In the genomic region with DNA sequence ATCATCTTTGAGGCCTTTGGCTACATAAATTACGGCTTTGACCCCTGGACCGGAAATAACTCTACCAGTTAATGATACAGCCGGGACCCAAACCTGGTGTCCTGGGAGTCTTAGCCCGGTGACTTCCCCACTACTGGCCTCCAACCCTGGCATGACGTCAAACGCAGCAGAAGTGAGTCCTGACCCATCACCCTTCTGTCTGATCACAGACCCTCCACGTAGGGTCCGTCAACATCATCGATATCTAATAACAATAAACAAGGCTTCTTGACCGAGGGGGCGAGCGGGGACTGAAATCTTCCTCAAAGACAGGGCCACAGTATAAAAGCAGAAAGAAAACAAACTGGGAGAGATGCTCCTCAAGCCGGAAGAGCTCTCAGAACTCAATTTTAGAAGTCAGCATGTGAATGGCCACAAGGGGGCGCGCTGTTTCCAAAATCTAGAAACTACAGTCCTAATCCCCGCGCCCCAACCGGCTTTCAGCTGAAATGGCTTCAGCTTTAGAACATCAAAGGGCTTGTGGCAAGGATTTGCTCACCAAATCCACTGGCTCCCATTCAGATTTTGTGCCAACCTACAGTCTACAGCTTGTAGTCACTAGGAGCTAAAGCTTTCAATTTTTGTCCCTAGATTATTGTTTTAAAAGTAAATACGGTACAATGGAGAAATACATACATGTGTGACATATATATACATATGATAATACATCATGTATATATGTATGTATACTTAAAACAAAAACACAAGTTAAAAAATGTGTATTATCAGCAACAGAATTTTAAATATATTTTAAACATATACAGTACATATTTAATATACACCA, we compare ENCODE assay signal across 1 cellular context.
TF ChIP-seq lines count a peak whose summit lies in the region.

No MANE protein-coding gene starts in this region.

TF ChIP-seq in HepG2, 621 proteins besides CTCF, POLR2A, EP300 and RAD21 (continued from another document and continues in another):
- TF ChIP-seq, protein P1, sequence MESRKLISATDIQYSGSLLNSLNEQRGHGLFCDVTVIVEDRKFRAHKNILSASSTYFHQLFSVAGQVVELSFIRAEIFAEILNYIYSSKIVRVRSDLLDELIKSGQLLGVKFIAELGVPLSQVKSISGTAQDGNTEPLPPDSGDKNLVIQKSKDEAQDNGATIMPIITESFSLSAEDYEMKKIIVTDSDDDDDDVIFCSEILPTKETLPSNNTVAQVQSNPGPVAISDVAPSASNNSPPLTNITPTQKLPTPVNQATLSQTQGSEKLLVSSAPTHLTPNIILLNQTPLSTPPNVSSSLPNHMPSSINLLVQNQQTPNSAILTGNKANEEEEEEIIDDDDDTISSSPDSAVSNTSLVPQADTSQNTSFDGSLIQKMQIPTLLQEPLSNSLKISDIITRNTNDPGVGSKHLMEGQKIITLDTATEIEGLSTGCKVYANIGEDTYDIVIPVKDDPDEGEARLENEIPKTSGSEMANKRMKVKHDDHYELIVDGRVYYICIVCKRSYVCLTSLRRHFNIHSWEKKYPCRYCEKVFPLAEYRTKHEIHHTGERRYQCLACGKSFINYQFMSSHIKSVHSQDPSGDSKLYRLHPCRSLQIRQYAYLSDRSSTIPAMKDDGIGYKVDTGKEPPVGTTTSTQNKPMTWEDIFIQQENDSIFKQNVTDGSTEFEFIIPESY (CRISPR knock-in tag; IDR thresholded peaks at IDR 0.05) = no peak
- TF ChIP-seq KLF9 (CRISPR knock-in tag; IDR thresholded peaks at IDR 0.05; ENCODE audit: low read depth) (no peak), PAX8 (CRISPR knock-in tag; IDR thresholded peaks at IDR 0.05; ENCODE audit: borderline replicate concordance) (no peak), SOX5 (CRISPR knock-in tag; IDR thresholded peaks at IDR 0.05; ENCODE audit: borderline replicate concordance) (no peak; the same call in 1 of the 2 replicates), ZNF510 (CRISPR knock-in tag; IDR thresholded peaks at IDR 0.05; ENCODE audit: low read depth) (no peak), ZNF777 (CRISPR knock-in tag; IDR thresholded peaks at IDR 0.05) (no peak), KLF11 (CRISPR knock-in tag; IDR thresholded peaks at IDR 0.05) (no peak), SP140L (CRISPR knock-in tag; IDR thresholded peaks at IDR 0.05; ENCODE audit: borderline replicate concordance) (no peak), ZNF441 (CRISPR knock-in tag; IDR thresholded peaks at IDR 0.05; ENCODE audit: borderline replicate concordance) (no peak), ATRX (CRISPR knock-in tag; IDR thresholded peaks at IDR 0.05; ENCODE audit: borderline replicate concordance) (no peak), NCOA2 (CRISPR knock-in tag; IDR thresholded peaks at IDR 0.05) (no peak), PRMT3 (CRISPR knock-in tag; IDR thresholded peaks at IDR 0.05; ENCODE audit: borderline replicate concordance, low read depth) (no peak), RAD51 (IDR thresholded peaks at IDR 0.05; ENCODE audit: borderline replicate concordance) (no peak), ELF1 (CRISPR knock-in tag; IDR thresholded peaks at IDR 0.05) (peak; percentile 56), ZNF570 (CRISPR knock-in tag; IDR thresholded peaks at IDR 0.05; ENCODE audit: borderline replicate concordance) (no peak), ZNF333 (CRISPR knock-in tag; IDR thresholded peaks at IDR 0.05; ENCODE audit: borderline replicate concordance) (no peak), ZNF746 (CRISPR knock-in tag; IDR thresholded peaks at IDR 0.05) (no peak), THAP11 (CRISPR knock-in tag; IDR thresholded peaks at IDR 0.05) (peak; percentile 81), ELF3 (CRISPR knock-in tag; IDR thresholded peaks at IDR 0.05) (peak; percentile 64; the same call in 1 of the 2 replicates), MLLT10 (CRISPR knock-in tag; IDR thresholded peaks at IDR 0.05) (no peak), SMAD3 (CRISPR knock-in tag; IDR thresholded peaks at IDR 0.05) (0 out of 2 replicates have a peak, but pooled peaks have one; percentile 59), MAFF (IDR thresholded peaks at IDR 0.05; ENCODE audit: low read depth, low read length) (no peak), GATAD2A (CRISPR knock-in tag; IDR thresholded peaks at IDR 0.05) (peak; percentile 63), NR2F1 (CRISPR knock-in tag; IDR thresholded peaks at IDR 0.05) (peak in 1 of 2 experiments; percentile 16; a peak in 1 of 4 replicates), HNRNPH1 (optimal IDR thresholded peaks at IDR 0.05; ENCODE audit: low read depth, low read length) (no peak), KLF6 (CRISPR knock-in tag; IDR thresholded peaks at IDR 0.05) (no peak), HNF4G (IDR thresholded peaks at IDR 0.05; ENCODE audit: borderline replicate concordance, low read depth, low read length) (no peak), HNF4G (CRISPR knock-in tag; IDR thresholded peaks at IDR 0.05; ENCODE audit: borderline replicate concordance, low read depth) (no peak), ZBTB8A (CRISPR knock-in tag; IDR thresholded peaks at IDR 0.05; ENCODE audit: borderline replicate concordance, low read depth) (no peak), CHCHD3 (CRISPR knock-in tag; IDR thresholded peaks at IDR 0.05) (no peak), KLF12 (CRISPR knock-in tag; IDR thresholded peaks at IDR 0.05; ENCODE audit: borderline replicate concordance) (0 out of 2 replicates have a peak, but pooled peaks have one; percentile 32), ZFYVE20 (CRISPR knock-in tag; IDR thresholded peaks at IDR 0.05; ENCODE audit: borderline replicate concordance, low read depth) (no peak), ZNF496 (CRISPR knock-in tag; IDR thresholded peaks at IDR 0.05; ENCODE audit: insufficient replicate concordance) (no peak), KMT2B (CRISPR knock-in tag; IDR thresholded peaks at IDR 0.05) (no peak), HDAC2 (CRISPR knock-in tag; IDR thresholded peaks at IDR 0.05) (0 out of 2 replicates have a peak, but pooled peaks have one; percentile 39), FIP1L1 (IDR thresholded peaks at IDR 0.05; ENCODE audit: borderline replicate concordance, insufficient read depth, low read depth, low read length) (no peak), MAFK (conservative IDR thresholded peaks at IDR 0.05 in 1 of 2, IDR thresholded peaks at IDR 0.05 in 1 of 2; ENCODE audit: low read length in 2 of 2) (no peak)
- TF ChIP-seq, protein P2, sequence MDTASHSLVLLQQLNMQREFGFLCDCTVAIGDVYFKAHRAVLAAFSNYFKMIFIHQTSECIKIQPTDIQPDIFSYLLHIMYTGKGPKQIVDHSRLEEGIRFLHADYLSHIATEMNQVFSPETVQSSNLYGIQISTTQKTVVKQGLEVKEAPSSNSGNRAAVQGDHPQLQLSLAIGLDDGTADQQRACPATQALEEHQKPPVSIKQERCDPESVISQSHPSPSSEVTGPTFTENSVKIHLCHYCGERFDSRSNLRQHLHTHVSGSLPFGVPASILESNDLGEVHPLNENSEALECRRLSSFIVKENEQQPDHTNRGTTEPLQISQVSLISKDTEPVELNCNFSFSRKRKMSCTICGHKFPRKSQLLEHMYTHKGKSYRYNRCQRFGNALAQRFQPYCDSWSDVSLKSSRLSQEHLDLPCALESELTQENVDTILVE (CRISPR knock-in tag; IDR thresholded peaks at IDR 0.05) = peak; percentile 32; the same call in 1 of the 2 replicates
- TF ChIP-seq, protein P3, sequence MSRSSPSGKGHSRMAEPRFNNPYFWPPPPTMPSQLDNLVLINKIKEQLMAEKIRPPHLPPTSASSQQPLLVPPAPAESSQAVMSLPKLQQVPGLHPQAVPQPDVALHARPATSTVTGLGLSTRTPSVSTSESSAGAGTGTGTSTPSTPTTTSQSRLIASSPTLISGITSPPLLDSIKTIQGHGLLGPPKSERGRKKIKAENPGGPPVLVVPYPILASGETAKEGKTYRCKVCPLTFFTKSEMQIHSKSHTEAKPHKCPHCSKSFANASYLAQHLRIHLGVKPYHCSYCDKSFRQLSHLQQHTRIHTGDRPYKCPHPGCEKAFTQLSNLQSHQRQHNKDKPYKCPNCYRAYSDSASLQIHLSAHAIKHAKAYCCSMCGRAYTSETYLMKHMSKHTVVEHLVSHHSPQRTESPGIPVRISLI (CRISPR knock-in tag; IDR thresholded peaks at IDR 0.05; ENCODE audit: borderline replicate concordance) = no peak
- TF ChIP-seq, protein P4, sequence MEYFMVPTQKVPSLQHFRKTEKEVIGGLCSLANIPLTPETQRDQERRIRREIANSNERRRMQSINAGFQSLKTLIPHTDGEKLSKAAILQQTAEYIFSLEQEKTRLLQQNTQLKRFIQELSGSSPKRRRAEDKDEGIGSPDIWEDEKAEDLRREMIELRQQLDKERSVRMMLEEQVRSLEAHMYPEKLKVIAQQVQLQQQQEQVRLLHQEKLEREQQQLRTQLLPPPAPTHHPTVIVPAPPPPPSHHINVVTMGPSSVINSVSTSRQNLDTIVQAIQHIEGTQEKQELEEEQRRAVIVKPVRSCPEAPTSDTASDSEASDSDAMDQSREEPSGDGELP (IDR thresholded peaks at IDR 0.05; ENCODE audit: borderline replicate concordance, low read depth) = 0 out of 2 replicates have a peak, but pooled peaks have one; percentile 24
- TF ChIP-seq, protein P5, sequence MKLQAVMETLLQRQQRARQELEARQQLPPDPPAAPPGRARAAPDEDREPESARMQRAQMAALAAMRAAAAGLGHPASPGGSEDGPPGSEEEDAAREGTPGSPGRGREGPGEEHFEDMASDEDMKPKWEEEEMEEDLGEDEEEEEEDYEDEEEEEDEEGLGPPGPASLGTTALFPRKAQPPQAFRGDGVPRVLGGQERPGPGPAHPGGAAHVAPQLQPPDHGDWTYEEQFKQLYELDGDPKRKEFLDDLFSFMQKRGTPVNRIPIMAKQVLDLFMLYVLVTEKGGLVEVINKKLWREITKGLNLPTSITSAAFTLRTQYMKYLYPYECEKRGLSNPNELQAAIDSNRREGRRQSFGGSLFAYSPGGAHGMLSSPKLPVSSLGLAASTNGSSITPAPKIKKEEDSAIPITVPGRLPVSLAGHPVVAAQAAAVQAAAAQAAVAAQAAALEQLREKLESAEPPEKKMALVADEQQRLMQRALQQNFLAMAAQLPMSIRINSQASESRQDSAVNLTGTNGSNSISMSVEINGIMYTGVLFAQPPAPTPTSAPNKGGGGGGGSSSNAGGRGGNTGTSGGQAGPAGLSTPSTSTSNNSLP (IDR thresholded peaks at IDR 0.05; ENCODE audit: low read depth, low read length) = no peak
- TF ChIP-seq, protein P6, sequence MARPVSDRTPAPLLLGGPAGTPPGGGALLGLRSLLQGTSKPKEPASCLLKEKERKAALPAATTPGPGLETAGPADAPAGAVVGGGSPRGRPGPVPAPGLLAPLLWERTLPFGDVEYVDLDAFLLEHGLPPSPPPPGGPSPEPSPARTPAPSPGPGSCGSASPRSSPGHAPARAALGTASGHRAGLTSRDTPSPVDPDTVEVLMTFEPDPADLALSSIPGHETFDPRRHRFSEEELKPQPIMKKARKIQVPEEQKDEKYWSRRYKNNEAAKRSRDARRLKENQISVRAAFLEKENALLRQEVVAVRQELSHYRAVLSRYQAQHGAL (CRISPR knock-in tag; IDR thresholded peaks at IDR 0.05; ENCODE audit: not compliant biosample characterization) = no peak
- TF ChIP-seq, protein P7, sequence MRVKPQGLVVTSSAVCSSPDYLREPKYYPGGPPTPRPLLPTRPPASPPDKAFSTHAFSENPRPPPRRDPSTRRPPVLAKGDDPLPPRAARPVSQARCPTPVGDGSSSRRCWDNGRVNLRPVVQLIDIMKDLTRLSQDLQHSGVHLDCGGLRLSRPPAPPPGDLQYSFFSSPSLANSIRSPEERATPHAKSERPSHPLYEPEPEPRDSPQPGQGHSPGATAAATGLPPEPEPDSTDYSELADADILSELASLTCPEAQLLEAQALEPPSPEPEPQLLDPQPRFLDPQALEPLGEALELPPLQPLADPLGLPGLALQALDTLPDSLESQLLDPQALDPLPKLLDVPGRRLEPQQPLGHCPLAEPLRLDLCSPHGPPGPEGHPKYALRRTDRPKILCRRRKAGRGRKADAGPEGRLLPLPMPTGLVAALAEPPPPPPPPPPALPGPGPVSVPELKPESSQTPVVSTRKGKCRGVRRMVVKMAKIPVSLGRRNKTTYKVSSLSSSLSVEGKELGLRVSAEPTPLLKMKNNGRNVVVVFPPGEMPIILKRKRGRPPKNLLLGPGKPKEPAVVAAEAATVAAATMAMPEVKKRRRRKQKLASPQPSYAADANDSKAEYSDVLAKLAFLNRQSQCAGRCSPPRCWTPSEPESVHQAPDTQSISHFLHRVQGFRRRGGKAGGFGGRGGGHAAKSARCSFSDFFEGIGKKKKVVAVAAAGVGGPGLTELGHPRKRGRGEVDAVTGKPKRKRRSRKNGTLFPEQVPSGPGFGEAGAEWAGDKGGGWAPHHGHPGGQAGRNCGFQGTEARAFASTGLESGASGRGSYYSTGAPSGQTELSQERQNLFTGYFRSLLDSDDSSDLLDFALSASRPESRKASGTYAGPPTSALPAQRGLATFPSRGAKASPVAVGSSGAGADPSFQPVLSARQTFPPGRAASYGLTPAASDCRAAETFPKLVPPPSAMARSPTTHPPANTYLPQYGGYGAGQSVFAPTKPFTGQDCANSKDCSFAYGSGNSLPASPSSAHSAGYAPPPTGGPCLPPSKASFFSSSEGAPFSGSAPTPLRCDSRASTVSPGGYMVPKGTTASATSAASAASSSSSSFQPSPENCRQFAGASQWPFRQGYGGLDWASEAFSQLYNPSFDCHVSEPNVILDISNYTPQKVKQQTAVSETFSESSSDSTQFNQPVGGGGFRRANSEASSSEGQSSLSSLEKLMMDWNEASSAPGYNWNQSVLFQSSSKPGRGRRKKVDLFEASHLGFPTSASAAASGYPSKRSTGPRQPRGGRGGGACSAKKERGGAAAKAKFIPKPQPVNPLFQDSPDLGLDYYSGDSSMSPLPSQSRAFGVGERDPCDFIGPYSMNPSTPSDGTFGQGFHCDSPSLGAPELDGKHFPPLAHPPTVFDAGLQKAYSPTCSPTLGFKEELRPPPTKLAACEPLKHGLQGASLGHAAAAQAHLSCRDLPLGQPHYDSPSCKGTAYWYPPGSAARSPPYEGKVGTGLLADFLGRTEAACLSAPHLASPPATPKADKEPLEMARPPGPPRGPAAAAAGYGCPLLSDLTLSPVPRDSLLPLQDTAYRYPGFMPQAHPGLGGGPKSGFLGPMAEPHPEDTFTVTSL (CRISPR knock-in tag; IDR thresholded peaks at IDR 0.05; ENCODE audit: borderline replicate concordance) = no peak
- TF ChIP-seq, protein P8, sequence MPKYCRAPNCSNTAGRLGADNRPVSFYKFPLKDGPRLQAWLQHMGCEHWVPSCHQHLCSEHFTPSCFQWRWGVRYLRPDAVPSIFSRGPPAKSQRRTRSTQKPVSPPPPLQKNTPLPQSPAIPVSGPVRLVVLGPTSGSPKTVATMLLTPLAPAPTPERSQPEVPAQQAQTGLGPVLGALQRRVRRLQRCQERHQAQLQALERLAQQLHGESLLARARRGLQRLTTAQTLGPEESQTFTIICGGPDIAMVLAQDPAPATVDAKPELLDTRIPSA (CRISPR knock-in tag; IDR thresholded peaks at IDR 0.05; ENCODE audit: borderline replicate concordance) = no peak
- TF ChIP-seq, protein P9, sequence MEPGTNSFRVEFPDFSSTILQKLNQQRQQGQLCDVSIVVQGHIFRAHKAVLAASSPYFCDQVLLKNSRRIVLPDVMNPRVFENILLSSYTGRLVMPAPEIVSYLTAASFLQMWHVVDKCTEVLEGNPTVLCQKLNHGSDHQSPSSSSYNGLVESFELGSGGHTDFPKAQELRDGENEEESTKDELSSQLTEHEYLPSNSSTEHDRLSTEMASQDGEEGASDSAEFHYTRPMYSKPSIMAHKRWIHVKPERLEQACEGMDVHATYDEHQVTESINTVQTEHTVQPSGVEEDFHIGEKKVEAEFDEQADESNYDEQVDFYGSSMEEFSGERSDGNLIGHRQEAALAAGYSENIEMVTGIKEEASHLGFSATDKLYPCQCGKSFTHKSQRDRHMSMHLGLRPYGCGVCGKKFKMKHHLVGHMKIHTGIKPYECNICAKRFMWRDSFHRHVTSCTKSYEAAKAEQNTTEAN (CRISPR knock-in tag; conservative IDR thresholded peaks at IDR 0.05) = no peak
- TF ChIP-seq, protein P10, sequence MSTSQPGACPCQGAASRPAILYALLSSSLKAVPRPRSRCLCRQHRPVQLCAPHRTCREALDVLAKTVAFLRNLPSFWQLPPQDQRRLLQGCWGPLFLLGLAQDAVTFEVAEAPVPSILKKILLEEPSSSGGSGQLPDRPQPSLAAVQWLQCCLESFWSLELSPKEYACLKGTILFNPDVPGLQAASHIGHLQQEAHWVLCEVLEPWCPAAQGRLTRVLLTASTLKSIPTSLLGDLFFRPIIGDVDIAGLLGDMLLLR (CRISPR knock-in tag; IDR thresholded peaks at IDR 0.05) = no peak
